ENCODE assay signal across 1 cellular context in the genomic region with DNA sequence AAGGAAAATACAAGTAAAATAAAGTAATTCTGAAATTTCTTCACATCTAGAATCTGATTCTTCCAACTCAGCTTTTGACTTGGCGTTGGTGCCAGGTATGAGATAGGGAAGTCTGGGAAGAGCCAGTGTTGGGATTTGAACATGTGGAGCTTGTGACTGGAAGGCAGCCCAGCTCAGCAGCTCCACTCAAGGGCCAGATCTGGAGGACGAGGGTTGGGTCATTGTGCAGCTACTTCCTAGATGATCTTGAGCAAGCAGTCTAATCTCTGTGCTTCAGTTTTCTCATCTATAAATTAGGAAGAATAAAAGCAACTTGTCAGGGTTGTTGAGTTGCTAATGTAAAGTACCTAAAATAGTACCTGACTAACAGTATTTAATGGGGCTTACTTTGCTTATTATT.
TF ChIP-seq lines count a peak whose summit lies in the region.

No MANE protein-coding gene starts in this region.

TF ChIP-seq in HepG2, 621 proteins besides CTCF, POLR2A, EP300 and RAD21:
- TF ChIP-seq SMAD9 (CRISPR knock-in tag; IDR thresholded peaks at IDR 0.05) (no peak), TRIM24 (CRISPR knock-in tag; IDR thresholded peaks at IDR 0.05) (no peak), RFXANK (CRISPR knock-in tag; IDR thresholded peaks at IDR 0.05) (no peak), ZBTB26 (CRISPR knock-in tag; IDR thresholded peaks at IDR 0.05; ENCODE audit: borderline replicate concordance) (no peak), ZNF326 (CRISPR knock-in tag; IDR thresholded peaks at IDR 0.05; ENCODE audit: borderline replicate concordance) (no peak), ZNF724P (CRISPR knock-in tag; IDR thresholded peaks at IDR 0.05; ENCODE audit: borderline replicate concordance) (no peak), E2F5 (CRISPR knock-in tag; conservative IDR thresholded peaks at IDR 0.05) (no peak), MAF1 (CRISPR knock-in tag; IDR thresholded peaks at IDR 0.05; ENCODE audit: borderline replicate concordance) (no peak), ATF7 (IDR thresholded peaks at IDR 0.05) (no peak), ATF7 (CRISPR knock-in tag; IDR thresholded peaks at IDR 0.05) (no peak), ZNF549 (CRISPR knock-in tag; IDR thresholded peaks at IDR 0.05) (no peak), HOXA3 (CRISPR knock-in tag; IDR thresholded peaks at IDR 0.05) (no peak)
